ENCODE assay signal across 8 cellular contexts in the genomic region with DNA sequence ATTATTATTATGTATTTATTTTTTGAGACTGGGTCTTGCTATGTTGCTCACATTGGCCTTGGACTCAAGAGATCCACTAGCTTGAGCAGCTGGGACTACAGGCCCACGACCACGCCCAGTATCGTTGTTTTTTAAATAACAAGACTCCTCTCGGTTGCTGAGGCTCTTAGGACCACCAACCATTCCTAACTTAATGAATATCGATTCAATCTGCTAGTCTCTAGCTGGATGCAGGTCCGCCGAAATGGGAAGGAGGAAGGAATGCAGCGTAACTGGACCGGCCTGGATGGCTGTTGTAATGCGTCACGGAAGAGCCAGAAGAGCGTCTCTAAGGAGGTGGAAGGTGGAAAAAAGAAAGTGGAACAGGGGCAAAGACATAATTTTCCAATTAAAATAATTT. TPM values are rescaled to one million over a fixed set of nuclear protein-coding genes. Genes with fewer than 3 reads are reported as not detected.
DNase-seq lines count a peak whose midpoint lies in the region; ATAC-seq, FAIRE-seq and TF ChIP-seq lines count a peak whose summit lies in the region.

No MANE protein-coding gene starts in this region.

- H3K9me3 Mint-ChIP-seq in natural killer cell treated with Interleukin-12 subunit alpha and Interleukin-12 subunit beta and Interleukin-15 and Interleukin-18, amount 100 ng/mL, for 72 hours: no peaks in the 10 kb centered on the region

- H3K4me3 Mint-ChIP-seq in natural killer cell treated with Interleukin-12 subunit alpha and Interleukin-12 subunit beta and Interleukin-15 and Interleukin-18, amount 100 ng/mL, for 72 hours: peak overlapping the region; percentile 92

- H3K27me3 Mint-ChIP-seq in natural killer cell treated with Interleukin-12 subunit alpha and Interleukin-12 subunit beta and Interleukin-15 and Interleukin-18, amount 100 ng/mL, for 72 hours: no peaks in the 10 kb centered on the region

- H4K20me1 ChIP-seq in BLaER1 treated with 17β-estradiol and CSF1 and Interleukin-3, amounts not matched to agents 10 nM and 100 nM: peaks cover 0 to 66% (median 57%) of the 10 kb centered on the region in 11 experiments; a peak in 20 of 22 replicates

- H3K9me3 ChIP-seq in BLaER1 treated with 17β-estradiol and CSF1 and Interleukin-3, amounts not matched to agents 10 nM and 100 nM (replicated peaks in 1 of 11): no peaks in the 10 kb centered on the region
- H3K9me3 ChIP-seq in MG63 (no peaks in the 10 kb centered on the region), ectodermal cell (ENCODE audit: control insufficient read depth, low read length) (no peaks in the 10 kb centered on the region)

- H3K4me1 Mint-ChIP-seq in natural killer cell treated with Interleukin-12 subunit alpha and Interleukin-12 subunit beta and Interleukin-15 and Interleukin-18, amount 100 ng/mL, for 72 hours (ENCODE audit: low read depth in 2 of 2): peaks cover 45 to 57% of the 10 kb centered on the region in 2 donors

- TF ChIP-seq POLR2A in H54 (IDR thresholded peaks at IDR 0.05; ENCODE audit: low read depth, low read length): no peak

- ATAC-seq in natural killer cell treated with Interleukin-12 subunit alpha and Interleukin-12 subunit beta and Interleukin-15 and Interleukin-18, amount 100 ng/mL, for 72 hours: no peak
- ATAC-seq in HG03457 (IDR thresholded peaks at IDR 0.05; ENCODE audit: unreplicated experiment): no peak

- H3K36me3 ChIP-seq in BLaER1 treated with 17β-estradiol and CSF1 and Interleukin-3, amounts not matched to agents 10 nM and 100 nM: peaks cover 14 to 59% (median 48%) of the 10 kb centered on the region in 11 experiments; a peak in 21 of 22 replicates
- H3K36me3 ChIP-seq in MG63 (peaks cover 56% of the 10 kb centered on the region), ectodermal cell (ENCODE audit: control insufficient read depth, insufficient read depth, low read length) (no peaks in the 10 kb centered on the region)

- no peaks in the 10 kb centered on the region for H3K27me3 ChIP-seq in BLaER1 treated with 17β-estradiol and CSF1 and Interleukin-3, amounts not matched to agents 10 nM and 100 nM
- H3K27me3 ChIP-seq in MG63 (no peaks in the 10 kb centered on the region), ectodermal cell (ENCODE audit: control insufficient read depth, insufficient read depth, low read length, poor library complexity, severe bottlenecking) (peaks cover 61% of the 10 kb centered on the region)

- H3K4me3 ChIP-seq in BLaER1 treated with 17β-estradiol and CSF1 and Interleukin-3, amounts not matched to agents 10 nM and 100 nM: peak overlapping the region; percentile 9 to 99 (median 88); a peak in 18 of 20 replicates
- peak overlapping the region; percentile 99 for H3K4me3 ChIP-seq in MG63
- peak overlapping the region; percentile 41 for H3K4me3 ChIP-seq in ectodermal cell (ENCODE audit: insufficient read depth, low read depth, low read length)

- peak overlapping the region; percentile 81 to 99 (median 94) for H3K4me2 ChIP-seq in BLaER1 treated with 17β-estradiol and CSF1 and Interleukin-3, amounts not matched to agents 10 nM and 100 nM

- WGBS in ectodermal cell, 2 experiments: 84 to 89% methylated on average over 12 of the region's 12 CpGs

- peaks cover 28 to 79% (median 66%) of the 10 kb centered on the region in 10 experiments for H3K4me1 ChIP-seq in BLaER1 treated with 17β-estradiol and CSF1 and Interleukin-3, amounts not matched to agents 10 nM and 100 nM
- peaks cover 55% of the 10 kb centered on the region for H3K4me1 ChIP-seq in ectodermal cell (ENCODE audit: control insufficient read depth, insufficient read depth, low read length)

- H3K27ac Mint-ChIP-seq in natural killer cell treated with Interleukin-12 subunit alpha and Interleukin-12 subunit beta and Interleukin-15 and Interleukin-18, amount 100 ng/mL, for 72 hours: no peak overlapping the region

- DNase-seq in MG63: no peak
- DNase-seq in natural killer cell treated with Interleukin-12 subunit alpha and Interleukin-12 subunit beta and Interleukin-15 and Interleukin-18, amount 100 ng/mL, for 72 hours (ENCODE audit: low spot score): no peak
- DNase-seq in GM19240 (ENCODE audit: insufficient read length, low spot score): no peak
- no peak for DNase-seq in H54 (ENCODE audit: insufficient read length, low spot score)
- no peak for DNase-seq in NCI-H2171 (lab: John Stamatoyannopoulos, UW)

- FAIRE-seq in H54 (lab: Jason Lieb, UNC): no peak

- H3K36me3 Mint-ChIP-seq in natural killer cell treated with Interleukin-12 subunit alpha and Interleukin-12 subunit beta and Interleukin-15 and Interleukin-18, amount 100 ng/mL, for 72 hours: peaks cover 10% of the 10 kb centered on the region

- H3K27ac ChIP-seq in BLaER1 treated with 17β-estradiol and CSF1 and Interleukin-3, amounts not matched to agents 10 nM and 100 nM: peak overlapping the region in 10 of 11 experiments; percentile 14 to 98 (median 40); a peak in 16 of 22 replicates
- no peak overlapping the region for H3K27ac ChIP-seq in ectodermal cell (ENCODE audit: insufficient read depth, low read depth, low read length, poor library complexity, severe bottlenecking)

- H3K9ac ChIP-seq in BLaER1 treated with 17β-estradiol and CSF1 and Interleukin-3, amounts not matched to agents 10 nM and 100 nM: peak overlapping the region in 10 of 11 experiments; percentile 90 to 98 (median 95); a peak in 17 of 22 replicates

RNA-seq across cellular contexts. Expression of a gene that starts 1.7 kb away (rescaled TPM):
- 5,310 and 5,617 TPM in 2 replicates for total RNA-seq in MG63 (2014; rRNA removed; shearing (Covaris generic); ENCODE audit: low replicate concordance)
- polyA plus RNA-seq in ectodermal cell (2013, experiment 1 of 4): 200 TPM
- 165 TPM for polyA plus RNA-seq in ectodermal cell (2013, experiment 2 of 4)
- 152 TPM for polyA plus RNA-seq in ectodermal cell (2013, experiment 3 of 4)
- polyA plus RNA-seq in ectodermal cell (2013, experiment 4 of 4): 175 TPM
- total RNA-seq in natural killer cell treated with Interleukin-12 subunit alpha and Interleukin-12 subunit beta and Interleukin-15 and Interleukin-18, amount 100 ng/mL, for 72 hours: 100 to 1,000 TPM in 1 of 2 donors, 10 to 100 TPM in 1; 95.1 to 137 TPM

Comparison
In these comparisons a context has a peak if more than half of its experiments do, and no peak if none do; other contexts are left out.
1. H3K4me3 ChIP-seq: peak in every context shown above with its lines; median percentile 99 in MG63; 88 in BLaER1 treated with 17β-estradiol and CSF1 and Interleukin-3, amounts not matched to agents 10 nM and 100 nM; 41 in ectodermal cell.
2. RNA of a gene that starts 1.7 kb away (total RNA-seq): 5,310 to 5,617 TPM in MG63; 95.1 to 137 TPM in natural killer cell treated with Interleukin-12 subunit alpha and Interleukin-12 subunit beta and Interleukin-15 and Interleukin-18, amount 100 ng/mL, for 72 hours; every median in the first group is over 10 times any median in the second.